8 cellular contexts compared by ENCODE assay signal in the genomic region with DNA sequence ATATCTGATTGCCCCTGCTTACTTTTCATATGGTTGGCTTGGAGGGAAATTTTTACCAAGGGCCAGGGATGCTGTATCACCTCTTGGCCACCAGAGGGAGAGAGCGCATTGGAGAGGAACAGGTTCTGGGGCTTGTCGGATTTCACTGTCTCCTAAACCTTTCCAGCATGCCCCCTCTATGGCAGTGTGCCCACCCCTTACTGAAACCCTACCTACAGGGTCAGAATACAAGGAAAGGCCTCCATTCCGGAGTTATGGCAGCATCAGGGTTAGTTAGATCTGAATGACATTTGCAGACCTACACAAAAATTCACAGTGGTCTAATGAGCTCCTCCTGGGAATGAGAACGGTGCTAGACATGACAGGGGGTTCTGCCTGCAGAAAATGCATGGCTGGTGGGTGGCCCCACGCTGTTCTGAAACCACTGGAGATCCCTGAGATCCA. TPM values are rescaled to one million over a fixed set of nuclear protein-coding genes. Genes with fewer than 3 reads are reported as not detected.
DNase-seq lines count a peak whose midpoint lies in the region; ATAC-seq and TF ChIP-seq lines count a peak whose summit lies in the region.

No MANE protein-coding gene starts in this region.

- H3K9me3 ChIP-seq in BE2C, result no peaks in the 10 kb centered on the region

- H3K27me3 ChIP-seq in BE2C, result no peaks in the 10 kb centered on the region

- H3K9me3 Mint-ChIP-seq in activated naive CD8-positive, alpha-beta T cell treated with anti-CD3 and anti-CD28 coated beads for 36 hours, result no peaks in the 10 kb centered on the region

- no peak overlapping the region for H3K4me3 Mint-ChIP-seq in activated naive CD8-positive, alpha-beta T cell treated with anti-CD3 and anti-CD28 coated beads for 36 hours

- H3K36me3 Mint-ChIP-seq in activated naive CD8-positive, alpha-beta T cell treated with anti-CD3 and anti-CD28 coated beads for 36 hours, result no peaks in the 10 kb centered on the region

- H3K4me1 Mint-ChIP-seq in activated naive CD8-positive, alpha-beta T cell treated with anti-CD3 and anti-CD28 coated beads for 36 hours, result peaks cover 3% of the 10 kb centered on the region

- H3K4me3 ChIP-seq in BE2C (ENCODE audit: low read depth, low read length), result no peak overlapping the region

- TF ChIP-seq CTCF in BE2C (IDR thresholded peaks at IDR 0.05; ENCODE audit: low read depth, low read length), result peak; percentile 79

- no peaks in the 10 kb centered on the region for H3K4me1 ChIP-seq in BE2C

- peak; percentile 85 for ATAC-seq in GM18868 (IDR thresholded peaks at IDR 0.05; ENCODE audit: unreplicated experiment)

- no peak overlapping the region for H3K27ac Mint-ChIP-seq in activated naive CD8-positive, alpha-beta T cell treated with anti-CD3 and anti-CD28 coated beads for 36 hours

- no peaks in the 10 kb centered on the region for H3K36me3 ChIP-seq in BE2C

- H3K27me3 Mint-ChIP-seq in activated naive CD8-positive, alpha-beta T cell treated with anti-CD3 and anti-CD28 coated beads for 36 hours, result no peaks in the 10 kb centered on the region

- DNase-seq in BE2C (peak; percentile 11), HuH-7.5 (ENCODE audit: low spot score) (peak; percentile 28), RKO (ENCODE audit: low spot score) (peak; percentile 48), hepatic stellate cell (ENCODE audit: low spot score) (peak; percentile 62), occipital lobe (lab: John Stamatoyannopoulos, UW) (no peak)
- DNase-seq in activated naive CD8-positive, alpha-beta T cell treated with anti-CD3 and anti-CD28 coated beads for 36 hours, result peak; percentile 24
- peak in 2 of 3 donors; percentile 12 to 47 for DNase-seq in stimulated activated CD4-positive, alpha-beta T cell treated with anti-CD3 and anti-CD28 coated beads, Interleukin-12 subunit alpha, Interleukin-12 subunit beta, amount 100 ng/mL, for 48 hours (ENCODE audit: low read depth in 2 of 3, low spot score in 1 of 3)

RNA-seq across cellular contexts. Expression of gene SLC14A2, which starts 5.8 kb away (rescaled TPM):
- polyA plus RNA-seq in BE2C (2012; ENCODE audit: insufficient read depth, insufficient read length, low read depth), result 0.09 TPM
- total RNA-seq in activated naive CD8-positive, alpha-beta T cell treated with anti-CD3 and anti-CD28 coated beads for 36 hours, result under 1 TPM; 0.10 to 0.14 TPM
- total RNA-seq in occipital lobe, result 0.16 TPM
